ENCODE assay signal across 20 cellular contexts in genomic region chr11:45901646-45902045, GRCh38. TPM values are rescaled to one million over a fixed set of nuclear protein-coding genes. Genes with fewer than 3 reads are reported as not detected.
DNase-seq lines count a peak whose midpoint lies in the region; ATAC-seq and TF ChIP-seq lines count a peak whose summit lies in the region.
"Had no signal": no experiment of that assay in that cellular context is flagged by ENCODE, and none has a peak within 500 bp of the region (broad histone marks: within the 10 kb centered on the region; RNA-seq: fewer than 3 reads in every experiment).

No MANE protein-coding gene starts in this region.

- H3K9me3 ChIP-seq in endodermal cell (ENCODE audit: control insufficient read depth, low read length) = no peaks in the 10 kb centered on the region
- no peaks in the 10 kb centered on the region for H3K9me3 ChIP-seq in neural cell (ENCODE audit: low read length)
- H3K9me3 ChIP-seq: stomach, vagina had no signal

- no peaks in the 10 kb centered on the region for H3K36me3 ChIP-seq in endodermal cell (ENCODE audit: control insufficient read depth, insufficient read depth, low read length)
- H3K36me3 ChIP-seq in neural cell (ENCODE audit: insufficient read depth, low read length) = no peaks in the 10 kb centered on the region

- CTCF ChIA-PET in RWPE1 (lab: Yijun Ruan, JAX) = interaction anchor here (1.3 kb wide), 1 partner anchor 130 kb away, joined by 4 read pairs; no protein-coding TSS in a partner anchor

- H3K4me3 ChIP-seq in endodermal cell (ENCODE audit: low read length) (no peak overlapping the region), neural cell (ENCODE audit: low read length) (peak overlapping the region; percentile 86)
- H3K4me3 ChIP-seq: hepatocyte had no signal

- peak overlapping the region; percentile 60 for H3K4me3 Mint-ChIP-seq in endodermal cell
- H3K4me3 Mint-ChIP-seq in type B pancreatic cell = peak overlapping the region; percentile 91
- H3K4me3 Mint-ChIP-seq in activated T-cell treated with anti-CD3 and anti-CD28 coated beads, Interleukin-2, amount 50 U/mL, for 72 hours = no peak overlapping the region

- POLR2A ChIA-PET in RWPE1 (lab: Yijun Ruan, JAX; ENCODE audit: low non-redundant PET) = no interaction called here

- whole genome bisulfite sequencing in endodermal cell (ENCODE audit: insufficient coverage in 1 of 2, insufficient read length in 1 of 2), 2 experiments = 91 to 92% methylated on average over 4 to 8 of the region's 8 CpGs

- H3K9me3 Mint-ChIP-seq in endodermal cell (no peaks in the 10 kb centered on the region), type B pancreatic cell (no peaks in the 10 kb centered on the region)
- no peaks in the 10 kb centered on the region for H3K9me3 Mint-ChIP-seq in activated T-cell treated with anti-CD3 and anti-CD28 coated beads, Interleukin-2, amount 50 U/mL, for 72 hours
- H3K9me3 Mint-ChIP-seq: activated CD4-positive, alpha-beta memory T cell treated with anti-CD3 and anti-CD28 coated beads, Interleukin-2, amount 10 ng/mL, durations not matched to agents 7 days and 5 days had no signal

- no peaks in the 10 kb centered on the region for H3F3A ChIP-seq in neural cell (ENCODE audit: insufficient read depth, low read length, poor library complexity, severe bottlenecking)

- TF ChIP-seq RAD21 in neural cell (conservative IDR thresholded peaks at IDR 0.05) = no peak

- no peak for TF ChIP-seq CTCF in RWPE1 (conservative IDR thresholded peaks at IDR 0.05; ENCODE audit: low read depth)
- no peak for TF ChIP-seq CTCF in endodermal cell (conservative IDR thresholded peaks at IDR 0.05)
- no peak for TF ChIP-seq CTCF in neural cell (IDR thresholded peaks at IDR 0.05; ENCODE audit: poor library complexity, severe bottlenecking)
- no peak for TF ChIP-seq CTCF in type B pancreatic cell (conservative IDR thresholded peaks at IDR 0.05)

- H3K9ac ChIP-seq in endodermal cell (ENCODE audit: extremely low read depth, low read length, poor library complexity, severe bottlenecking) (no peak overlapping the region), neural cell (ENCODE audit: low read length) (peak overlapping the region; percentile 84)

- H3K27ac Mint-ChIP-seq in endodermal cell (no peak overlapping the region), type B pancreatic cell (no peak overlapping the region)
- H3K27ac Mint-ChIP-seq in activated T-cell treated with anti-CD3 and anti-CD28 coated beads, Interleukin-2, amount 50 U/mL, for 72 hours = no peak overlapping the region
- H3K27ac Mint-ChIP-seq: activated CD4-positive, alpha-beta memory T cell treated with anti-CD3 and anti-CD28 coated beads, Interleukin-2, amount 10 ng/mL, durations not matched to agents 7 days and 5 days had no signal

- H4K20me1 ChIP-seq in neural cell (ENCODE audit: insufficient read depth) = peaks cover 3% of the 10 kb centered on the region

- no peak for ATAC-seq in activated T-cell treated with anti-CD3 and anti-CD28 coated beads, Interleukin-2, amount 50 U/mL, for 72 hours (replicated peaks in 1 of 2)
- no peak for ATAC-seq in GM19328 (IDR thresholded peaks at IDR 0.05; ENCODE audit: unreplicated experiment)
- ATAC-seq: HCT116 had no signal

- peaks cover 14% of the 10 kb centered on the region for H3K36me3 Mint-ChIP-seq in endodermal cell (ENCODE audit: low read depth)
- no peaks in the 10 kb centered on the region for H3K36me3 Mint-ChIP-seq in type B pancreatic cell
- no peaks in the 10 kb centered on the region for H3K36me3 Mint-ChIP-seq in activated T-cell treated with anti-CD3 and anti-CD28 coated beads, Interleukin-2, amount 50 U/mL, for 72 hours (ENCODE audit: insufficient read depth in 2 of 2)

- H3K4me2 ChIP-seq in neural cell (ENCODE audit: low read length) = no peak overlapping the region

- no peak overlapping the region for H2AFZ ChIP-seq in neural cell (ENCODE audit: low read depth, low read length)
- H2AFZ ChIP-seq: hepatocyte had no signal

- TF ChIP-seq EP300 in neural cell (conservative IDR thresholded peaks at IDR 0.05; ENCODE audit: poor library complexity, severe bottlenecking) = no peak

- H3K27me3 Mint-ChIP-seq in endodermal cell (ENCODE audit: insufficient read depth) (peaks cover 21% of the 10 kb centered on the region), type B pancreatic cell (no peaks in the 10 kb centered on the region)
- H3K27me3 Mint-ChIP-seq in activated T-cell treated with anti-CD3 and anti-CD28 coated beads, Interleukin-2, amount 50 U/mL, for 72 hours (ENCODE audit: low read depth) = peaks cover 18% of the 10 kb centered on the region

- H3K27me3 ChIP-seq in endodermal cell (ENCODE audit: control insufficient read depth, insufficient read depth, low read length, poor library complexity, severe bottlenecking) (peaks cover 31% of the 10 kb centered on the region), neural cell (ENCODE audit: insufficient read depth, low read depth, low read length) (no peaks in the 10 kb centered on the region)
- H3K27me3 ChIP-seq: hepatocyte, vagina had no signal

- peaks cover 28% of the 10 kb centered on the region for H3K79me2 ChIP-seq in neural cell (replicated peaks; ENCODE audit: insufficient read depth, low read length)
- H3K79me2 ChIP-seq: hepatocyte had no signal

- no peaks in the 10 kb centered on the region for H3K9me2 ChIP-seq in neural cell (ENCODE audit: insufficient read depth, low read length)

- peak overlapping the region; percentile 28 for H3K27ac ChIP-seq in RWPE1
- H3K27ac ChIP-seq in endodermal cell (ENCODE audit: low read depth, low read length) = no peak overlapping the region
- no peak overlapping the region for H3K27ac ChIP-seq in neural cell (ENCODE audit: low read length)
- H3K27ac ChIP-seq: hepatocyte, vagina had no signal

- no peak for DNase-seq in RWPE1 (ENCODE audit: low spot score)
- DNase-seq in endodermal cell = no peak
- no peak for DNase-seq in type B pancreatic cell (ENCODE audit: extremely low spot score, unreplicated experiment)
- DNase-seq in activated T-cell treated with anti-CD3 and anti-CD28 coated beads, Interleukin-2, amount 50 U/mL, for 72 hours = no peak
- DNase-seq in stimulated activated naive CD4-positive, alpha-beta T cell treated with Interleukin-2 at 50 U/mL for 16 hours (lab: John Stamatoyannopoulos, UW) = no peak
- DNase-seq: activated CD4-positive, alpha-beta memory T cell treated with anti-CD3 and anti-CD28 coated beads, Interleukin-2, amount 10 ng/mL, durations not matched to agents 7 days and 5 days; activated T-cell treated with anti-CD3 and anti-CD28 coated beads, Interleukin-2, amount 50 U/mL, for 48 hours; AML-193; central memory CD4-positive, alpha-beta T cell; effector memory CD4-positive, alpha-beta T cell; NCI-H2029; stomach had no signal

- no peaks in the 10 kb centered on the region for H3K4me1 ChIP-seq in endodermal cell (ENCODE audit: control insufficient read depth, insufficient read depth, low read length)

- H3K4me1 Mint-ChIP-seq in endodermal cell (peaks cover 13% of the 10 kb centered on the region), type B pancreatic cell (ENCODE audit: unreplicated experiment) (peaks cover 4% of the 10 kb centered on the region)
- H3K4me1 Mint-ChIP-seq in activated T-cell treated with anti-CD3 and anti-CD28 coated beads, Interleukin-2, amount 50 U/mL, for 72 hours (ENCODE audit: low read depth) = no peaks in the 10 kb centered on the region

TF ChIP-seq in neural cell, 6 proteins besides CTCF, POLR2A, EP300 and RAD21:
- TF ChIP-seq SMC3 (conservative IDR thresholded peaks at IDR 0.05; ENCODE audit: poor library complexity) = no peak
TF ChIP-seq in neural cell: peak in this region for 0.

RNA-seq across cellular contexts. Expression of gene FREY1, which starts 5.4 kb away (rescaled TPM):
- 1 to 10 TPM; 1.1 to 1.5 TPM for total RNA-seq in endodermal cell
- 1.2 TPM for polyA plus RNA-seq in endodermal cell (2013, experiment 1 of 2)
- polyA plus RNA-seq in endodermal cell (2013, experiment 2 of 2) = not detected
- polyA plus RNA-seq in neural cell = not detected in 2 replicates
- 1.7 and 2.9 TPM in 2 replicates for polyA minus RNA-seq in neural cell
- 0.90 and 1.4 TPM in 2 replicates for total RNA-seq in type B pancreatic cell (ENCODE audit: low replicate concordance)
- total RNA-seq in activated T-cell treated with anti-CD3 and anti-CD28 coated beads, Interleukin-2, amount 50 U/mL, for 72 hours = 1 to 10 TPM; 1.3 to 1.9 TPM
- total RNA-seq: hepatocyte, vagina had no signal
- polyA plus RNA-seq: fibroblast of lung, hepatocyte had no signal

RNA-seq across cellular contexts. Expression of gene PEX16, which starts 16.0 kb away (rescaled TPM):
- total RNA-seq in endodermal cell (10 to 100 TPM; 32.2 to 37.8 TPM), type B pancreatic cell (ENCODE audit: low replicate concordance) (21.7 and 26.7 TPM in 2 replicates)
- 22.9 TPM for polyA plus RNA-seq in endodermal cell (2013, experiment 1 of 2)
- 18.8 TPM for polyA plus RNA-seq in endodermal cell (2013, experiment 2 of 2)
- polyA plus RNA-seq in neural cell = 61.1 and 71.6 TPM in 2 replicates
- polyA minus RNA-seq in neural cell = 21.4 and 24.8 TPM in 2 replicates
- 10 to 100 TPM; 42.5 to 46.8 TPM for total RNA-seq in activated T-cell treated with anti-CD3 and anti-CD28 coated beads, Interleukin-2, amount 50 U/mL, for 72 hours

RNA-seq across cellular contexts. Expression of gene MAPK8IP1, which starts 16.2 kb away (rescaled TPM):
- total RNA-seq in endodermal cell (10 to 100 TPM; 11.2 to 12.8 TPM), type B pancreatic cell (ENCODE audit: low replicate concordance) (23.7 and 24.4 TPM in 2 replicates)
- polyA plus RNA-seq in endodermal cell (2013, experiment 1 of 2) = 23.9 TPM
- polyA plus RNA-seq in endodermal cell (2013, experiment 2 of 2) = 18.4 TPM
- polyA plus RNA-seq in neural cell = 58.8 and 76.0 TPM in 2 replicates
- polyA minus RNA-seq in neural cell = 99.9 and 101 TPM in 2 replicates
- total RNA-seq in activated T-cell treated with anti-CD3 and anti-CD28 coated beads, Interleukin-2, amount 50 U/mL, for 72 hours = under 1 TPM; 0.50 to 0.69 TPM

RNA-seq across cellular contexts. Expression of gene LARGE2, which starts 20.8 kb away (rescaled TPM):
- total RNA-seq in endodermal cell = 10 to 100 TPM; 28.5 to 35.2 TPM
- polyA plus RNA-seq in endodermal cell (2013, experiment 1 of 2) = 15.0 TPM
- polyA plus RNA-seq in endodermal cell (2013, experiment 2 of 2) = 6.5 TPM
- not detected in 2 replicates for polyA plus RNA-seq in neural cell
- not detected in 2 replicates for polyA minus RNA-seq in neural cell
- 12.4 and 29.9 TPM in 2 replicates for total RNA-seq in type B pancreatic cell (ENCODE audit: low replicate concordance)
- total RNA-seq in activated T-cell treated with anti-CD3 and anti-CD28 coated beads, Interleukin-2, amount 50 U/mL, for 72 hours = 1 to 10 TPM in 1 of 2 donors, under 1 TPM in 1; 0.90 to 1.4 TPM
- total RNA-seq: fibroblast of lung, mesenteric fat pad, osteoblast had no signal
- polyA plus RNA-seq: fibroblast of lung had no signal

RNA-seq across cellular contexts. Expression of gene CRY2, which starts 54.4 kb away (rescaled TPM):
- total RNA-seq in endodermal cell = 10 to 100 TPM; 19.8 to 20.1 TPM
- polyA plus RNA-seq in endodermal cell (2013, experiment 1 of 2) = 14.0 TPM
- polyA plus RNA-seq in endodermal cell (2013, experiment 2 of 2) = 10.8 TPM
- polyA plus RNA-seq in neural cell = 27.8 and 35.1 TPM in 2 replicates
- 46.7 and 53.3 TPM in 2 replicates for polyA minus RNA-seq in neural cell
- 27.7 and 37.0 TPM in 2 replicates for total RNA-seq in type B pancreatic cell (ENCODE audit: low replicate concordance)
- total RNA-seq in activated T-cell treated with anti-CD3 and anti-CD28 coated beads, Interleukin-2, amount 50 U/mL, for 72 hours = 10 to 100 TPM; 20.2 to 23.8 TPM

Comparison
In these comparisons a context has a peak if more than half of its experiments do, and no peak if none do; other contexts are left out.
1. H3K4me3 Mint-ChIP-seq: peak in endodermal cell (single experiment) and type B pancreatic cell (single experiment); none in activated T-cell treated with anti-CD3 and anti-CD28 coated beads, Interleukin-2, amount 50 U/mL, for 72 hours (0 of 2).
2. RNA of gene MAPK8IP1, which starts 16.2 kb away (total RNA-seq): 23.7 to 24.4 TPM in type B pancreatic cell and 11.2 to 12.8 TPM in endodermal cell; 0.50 to 0.69 TPM in activated T-cell treated with anti-CD3 and anti-CD28 coated beads, Interleukin-2, amount 50 U/mL, for 72 hours; every median in the first group is over 4 times any median in the second.